In genomic region chr12:76422878-76423438, GRCh38 we compare ENCODE assay signal across 1 cellular context.
TF ChIP-seq lines count a peak whose summit lies in the region.

No MANE protein-coding gene starts in this region.

TF ChIP-seq in HEK293, 187 proteins besides CTCF, POLR2A, EP300 and RAD21 (continued from another document and continues in another):
- TF ChIP-seq ZNF394 (tag by site-specific recombination; IDR thresholded peaks at IDR 0.05; ENCODE audit: borderline replicate concordance): no peak
- TF ChIP-seq ZNF670 (tag by site-specific recombination; IDR thresholded peaks at IDR 0.05; ENCODE audit: low read depth): no peak
- TF ChIP-seq ZNF660 (tag by site-specific recombination; IDR thresholded peaks at IDR 0.05): no peak
- TF ChIP-seq ZNF777 (tag by site-specific recombination; IDR thresholded peaks at IDR 0.05; ENCODE audit: borderline replicate concordance): no peak
- no peak for TF ChIP-seq ZNF404 (tag by site-specific recombination; IDR thresholded peaks at IDR 0.05)
- TF ChIP-seq ZBTB44 (tag by site-specific recombination; IDR thresholded peaks at IDR 0.05): peak; percentile 34; the same call in 1 of the 2 replicates
- peak; percentile 6; the same call in 1 of the 2 replicates for TF ChIP-seq FEZF1 (tag by site-specific recombination; IDR thresholded peaks at IDR 0.05)
- no peak for TF ChIP-seq GFI1B (tag by site-specific recombination; IDR thresholded peaks at IDR 0.05)
- TF ChIP-seq ZSCAN4 (tag by site-specific recombination; IDR thresholded peaks at IDR 0.05): no peak
- TF ChIP-seq ZFP3 (tag by site-specific recombination; IDR thresholded peaks at IDR 0.05; ENCODE audit: low read depth): no peak
- TF ChIP-seq YY2 (tag by site-specific recombination; IDR thresholded peaks at IDR 0.05): no peak
- no peak for TF ChIP-seq ZNF521 (tag by site-specific recombination; IDR thresholded peaks at IDR 0.05)
- TF ChIP-seq OSR2 (tag by site-specific recombination; IDR thresholded peaks at IDR 0.05): no peak; the same call in 1 of the 2 replicates
- peak; percentile 61; the same call in 1 of the 2 replicates for TF ChIP-seq ZNF843 (tag by site-specific recombination; IDR thresholded peaks at IDR 0.05)
- TF ChIP-seq EGR2 (tag by site-specific recombination; IDR thresholded peaks at IDR 0.05; ENCODE audit: low read depth): no peak
- 0 out of 2 replicates have a peak, but pooled peaks have one; percentile 65 for TF ChIP-seq TRIM28 (IDR thresholded peaks at IDR 0.05; ENCODE audit: borderline replicate concordance, low read length)
- TF ChIP-seq ZNF768 (tag by site-specific recombination; IDR thresholded peaks at IDR 0.05): no peak
- no peak for TF ChIP-seq SP7 (tag by site-specific recombination; IDR thresholded peaks at IDR 0.05)
- TF ChIP-seq PRDM1 (tag by site-specific recombination; IDR thresholded peaks at IDR 0.05): no peak
- peak; percentile 81 for TF ChIP-seq GLIS1 (tag by site-specific recombination; IDR thresholded peaks at IDR 0.05)
- TF ChIP-seq GLIS2 (tag by site-specific recombination; IDR thresholded peaks at IDR 0.05): no peak
- no peak for TF ChIP-seq ZNF280D (tag by site-specific recombination; IDR thresholded peaks at IDR 0.05)
- TF ChIP-seq, protein P1, sequence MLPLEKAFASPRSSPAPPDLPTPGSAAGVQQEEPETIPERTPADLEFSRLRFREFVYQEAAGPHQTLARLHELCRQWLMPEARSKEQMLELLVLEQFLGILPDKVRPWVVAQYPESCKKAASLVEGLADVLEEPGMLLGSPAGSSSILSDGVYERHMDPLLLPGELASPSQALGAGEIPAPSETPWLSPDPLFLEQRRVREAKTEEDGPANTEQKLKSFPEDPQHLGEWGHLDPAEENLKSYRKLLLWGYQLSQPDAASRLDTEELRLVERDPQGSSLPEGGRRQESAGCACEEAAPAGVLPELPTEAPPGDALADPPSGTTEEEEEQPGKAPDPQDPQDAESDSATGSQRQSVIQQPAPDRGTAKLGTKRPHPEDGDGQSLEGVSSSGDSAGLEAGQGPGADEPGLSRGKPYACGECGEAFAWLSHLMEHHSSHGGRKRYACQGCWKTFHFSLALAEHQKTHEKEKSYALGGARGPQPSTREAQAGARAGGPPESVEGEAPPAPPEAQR (tag by site-specific recombination; IDR thresholded peaks at IDR 0.05): no peak
- TF ChIP-seq ZNF19 (tag by site-specific recombination; IDR thresholded peaks at IDR 0.05; ENCODE audit: low read depth): no peak
- TF ChIP-seq ZNF140 (tag by site-specific recombination; IDR thresholded peaks at IDR 0.05): no peak
- TF ChIP-seq ZSCAN5A (tag by site-specific recombination; IDR thresholded peaks at IDR 0.05): no peak
- TF ChIP-seq ZNF639 (tag by site-specific recombination; IDR thresholded peaks at IDR 0.05): no peak
- no peak for TF ChIP-seq ZNF155 (tag by site-specific recombination; IDR thresholded peaks at IDR 0.05)
- no peak for TF ChIP-seq ZEB2 (tag by site-specific recombination; IDR thresholded peaks at IDR 0.05)
- TF ChIP-seq ELK4 (IDR thresholded peaks at IDR 0.05; ENCODE audit: borderline replicate concordance, low read depth, low read length): no peak
- TF ChIP-seq, protein P2, sequence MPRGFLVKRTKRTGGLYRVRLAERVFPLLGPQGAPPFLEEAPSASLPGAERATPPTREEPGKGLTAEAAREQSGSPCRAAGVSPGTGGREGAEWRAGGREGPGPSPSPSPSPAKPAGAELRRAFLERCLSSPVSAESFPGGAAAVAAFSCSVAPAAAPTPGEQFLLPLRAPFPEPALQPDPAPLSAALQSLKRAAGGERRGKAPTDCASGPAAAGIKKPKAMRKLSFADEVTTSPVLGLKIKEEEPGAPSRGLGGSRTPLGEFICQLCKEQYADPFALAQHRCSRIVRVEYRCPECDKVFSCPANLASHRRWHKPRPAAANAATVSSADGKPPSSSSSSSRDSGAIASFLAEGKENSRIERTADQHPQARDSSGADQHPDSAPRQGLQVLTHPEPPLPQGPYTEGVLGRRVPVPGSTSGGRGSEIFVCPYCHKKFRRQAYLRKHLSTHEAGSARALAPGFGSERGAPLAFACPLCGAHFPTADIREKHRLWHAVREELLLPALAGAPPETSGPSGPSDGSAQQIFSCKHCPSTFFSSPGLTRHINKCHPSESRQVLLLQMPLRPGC (tag by site-specific recombination; IDR thresholded peaks at IDR 0.05): peak; percentile 80
- no peak for TF ChIP-seq SETDB1 (IDR thresholded peaks at IDR 0.05; ENCODE audit: insufficient read length, low read length)
- peak; percentile 53 for TF ChIP-seq PRDM10 (tag by site-specific recombination; IDR thresholded peaks at IDR 0.05)
- TF ChIP-seq ZXDB (tag by site-specific recombination; IDR thresholded peaks at IDR 0.05): 0 out of 2 replicates have a peak, but pooled peaks have one; percentile 44
- no peak for TF ChIP-seq MEIS1 (CRISPR knock-in tag; IDR thresholded peaks at IDR 0.05; ENCODE audit: borderline replicate concordance)
- no peak for TF ChIP-seq ZNF600 (tag by site-specific recombination; IDR thresholded peaks at IDR 0.05)
- TF ChIP-seq ZSCAN23 (tag by site-specific recombination; IDR thresholded peaks at IDR 0.05): no peak
- TF ChIP-seq TSHZ1 (tag by site-specific recombination; IDR thresholded peaks at IDR 0.05; ENCODE audit: borderline replicate concordance): no peak
- no peak for TF ChIP-seq ZNF48 (tag by site-specific recombination; IDR thresholded peaks at IDR 0.05)
- TF ChIP-seq ZNF548 (tag by site-specific recombination; IDR thresholded peaks at IDR 0.05): no peak
- no peak for TF ChIP-seq ZNF121 (tag by site-specific recombination; IDR thresholded peaks at IDR 0.05)
